Comparison of ENCODE assay signal across 12 cellular contexts in the genomic region with DNA sequence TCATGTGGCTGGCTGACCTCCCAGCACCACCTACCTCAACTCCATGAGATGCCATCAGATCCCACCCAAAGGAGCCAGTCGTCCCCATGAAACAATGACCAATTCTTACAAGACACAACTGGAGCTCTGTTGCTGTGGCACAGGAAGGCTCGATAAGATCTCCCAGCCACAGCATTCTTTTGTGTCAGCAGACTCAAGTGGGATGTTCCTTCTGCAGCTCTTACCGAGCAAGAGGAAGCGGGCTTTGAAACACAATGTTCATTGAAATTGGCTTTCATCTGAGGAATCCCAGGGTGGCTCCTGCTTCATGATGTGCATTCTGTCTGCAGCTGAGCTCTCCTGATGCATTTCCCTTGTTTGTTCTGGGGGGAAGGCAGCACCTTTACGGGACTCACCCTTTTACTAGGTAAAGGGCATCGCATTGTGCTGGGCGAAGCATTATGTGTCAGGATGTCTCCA.
DNase-seq lines count a peak whose midpoint lies in the region; ATAC-seq lines count a peak whose summit lies in the region.
"Had no signal": no experiment of that assay in that cellular context is flagged by ENCODE, and none has a peak within 500 bp of the region (broad histone marks: within the 10 kb centered on the region; RNA-seq: fewer than 3 reads in every experiment).

No MANE protein-coding gene starts in this region.

- peak overlapping the region in 2 of 3 donors; percentile 11 to 50 for H3K4me3 Mint-ChIP-seq in T-cell
- H3K4me3 Mint-ChIP-seq: nephron had no signal

- peak in 3 of 4 experiments; percentile 48 to 87 (median 71) for ATAC-seq in T-cell (replicated peaks in 1 of 4)

- H3K27me3 Mint-ChIP-seq in T-cell, result peaks cover 0 to 2% of the 10 kb centered on the region in 2 donors

- CTCF ChIA-PET in T-cell (lab: Charles Lee), result interaction anchor here in 1 of 2 donors (1.4 kb wide), 1 partner anchor 11 kb away, joined by 3 read pairs; no protein-coding TSS in a partner anchor

- peaks cover 36 to 40% (median 38%) of the 10 kb centered on the region in 3 donors for H3K4me1 Mint-ChIP-seq in T-cell
- H3K4me1 Mint-ChIP-seq: nephron had no signal

- H3K9me3 Mint-ChIP-seq in T-cell, result no peaks in the 10 kb centered on the region
- H3K9me3 Mint-ChIP-seq: nephron had no signal

- DNase-seq in DMS153 treated with DMSO at 0.1 percent for 48 hours (lab: John Stamatoyannopoulos, UW; ENCODE audit: unreplicated experiment) (peak; percentile 73), T-cell (peak in 10 of 34 experiments; percentile 9 to 39 (median 18)), foreskin melanocyte (peak; percentile 99), nucleus accumbens (lab: John Stamatoyannopoulos, UW) (peak in 30 of 56 donors; percentile 14 to 68 (median 40)), amniotic stem cell (lab: John Stamatoyannopoulos, UW) (no peak), DMS114 treated with DMSO at 0.1 percent for 48 hours (lab: John Stamatoyannopoulos, UW; ENCODE audit: unreplicated experiment) (no peak)
- DNase-seq in activated effector memory CD4-positive, alpha-beta T cell treated with anti-CD3 and anti-CD28 coated beads, Interleukin-2, amount 50 U/mL, for 16 hours, result no peak
- no peak for DNase-seq in activated T-cell treated with anti-CD3 and anti-CD28 coated beads, Interleukin-2, amount 50 U/mL, for 1 hour
- DNase-seq: brain microvascular endothelial cell, glutamatergic neuron, NCI-H1694 treated with DMSO at 0.1 percent for 48 hours had no signal

- POLR2A ChIA-PET in T-cell (lab: Charles Lee), result interaction anchor here in 1 of 2 donors (0.5 kb wide), 1 partner anchor 9 kb away, joined by 3 read pairs; no protein-coding TSS in a partner anchor

- no peaks in the 10 kb centered on the region for H3K36me3 Mint-ChIP-seq in T-cell

- no peak overlapping the region for H3K27ac Mint-ChIP-seq in T-cell
- H3K27ac Mint-ChIP-seq: nephron had no signal

Comparison
In these comparisons a context has a peak if more than half of its experiments do, and no peak if none do; other contexts are left out.
1. DNase-seq: peak in DMS153 treated with DMSO at 0.1 percent for 48 hours (single experiment), foreskin melanocyte (single experiment) and nucleus accumbens (30 of 56); none in amniotic stem cell (single experiment), activated effector memory CD4-positive, alpha-beta T cell treated with anti-CD3 and anti-CD28 coated beads, Interleukin-2, amount 50 U/mL, for 16 hours (single experiment), activated T-cell treated with anti-CD3 and anti-CD28 coated beads, Interleukin-2, amount 50 U/mL, for 1 hour (single experiment) and DMS114 treated with DMSO at 0.1 percent for 48 hours (single experiment).